8 cellular contexts compared by ENCODE assay signal in the genomic region with DNA sequence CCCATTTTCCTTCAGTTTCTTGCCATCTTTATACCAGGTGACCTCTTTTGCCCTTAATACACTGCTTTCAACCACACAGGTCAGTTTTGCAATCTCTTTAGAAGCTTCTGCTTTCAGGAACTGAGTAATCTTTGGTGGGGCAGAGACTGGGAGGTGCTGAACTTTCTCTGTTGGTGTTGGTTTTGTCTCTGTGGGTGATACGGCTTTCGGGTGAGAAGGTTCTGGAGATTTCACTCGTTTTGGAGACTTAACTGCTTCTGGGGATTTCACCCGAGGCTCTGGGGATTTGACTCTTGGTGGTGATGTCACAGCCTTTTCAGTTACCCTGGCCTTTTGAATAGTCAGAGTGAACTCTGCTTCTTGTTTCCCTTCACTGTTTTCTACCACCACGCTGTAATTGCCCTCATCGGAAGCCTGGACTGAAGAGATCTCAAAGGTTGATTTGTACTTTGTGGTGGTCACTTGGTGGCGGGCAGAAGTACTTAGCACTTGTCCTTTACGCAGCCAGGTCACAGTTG. TPM values are rescaled to one million over a fixed set of nuclear protein-coding genes. Genes with fewer than 3 reads are reported as not detected.
DNase-seq lines count a peak whose midpoint lies in the region; ATAC-seq and TF ChIP-seq lines count a peak whose summit lies in the region.

No MANE protein-coding gene starts in this region.

- peaks cover 3% of the 10 kb centered on the region for H3K9me3 Mint-ChIP-seq in activated naive CD8-positive, alpha-beta T cell treated with anti-CD3 and anti-CD28 coated beads for 36 hours

- H3K4me3 Mint-ChIP-seq in activated naive CD8-positive, alpha-beta T cell treated with anti-CD3 and anti-CD28 coated beads for 36 hours = no peak overlapping the region

- no peaks in the 10 kb centered on the region; the same call in 1 of the 2 replicates for H3K36me3 ChIP-seq in GM06990 (ENCODE audit: control insufficient read depth, insufficient read depth, low read length)

- no peak for TF ChIP-seq CTCF in GM06990 (IDR thresholded peaks at IDR 0.05; ENCODE audit: insufficient read depth, low read length, poor library complexity, severe bottlenecking)
- TF ChIP-seq CTCF in RWPE1 (conservative IDR thresholded peaks at IDR 0.05; ENCODE audit: low read depth) = no peak

- ATAC-seq in GM19452 (IDR thresholded peaks at IDR 0.05; ENCODE audit: unreplicated experiment) = peak; percentile 97
- peak; percentile 95 for ATAC-seq in HG03439 (IDR thresholded peaks at IDR 0.05; ENCODE audit: unreplicated experiment)

- no peaks in the 10 kb centered on the region for H3K27me3 ChIP-seq in GM06990 (replicated peaks; ENCODE audit: control insufficient read depth, insufficient read depth, low read length)

- peak overlapping the region; percentile 53 for H3K4me3 ChIP-seq in GM06990 (replicated peaks; ENCODE audit: low read depth, low read length)

- CTCF ChIA-PET in RWPE1 (lab: Yijun Ruan, JAX) = no interaction called here

- peak overlapping the region; percentile 75 for H3K27ac Mint-ChIP-seq in activated naive CD8-positive, alpha-beta T cell treated with anti-CD3 and anti-CD28 coated beads for 36 hours

- H3K36me3 Mint-ChIP-seq in activated naive CD8-positive, alpha-beta T cell treated with anti-CD3 and anti-CD28 coated beads for 36 hours = peaks cover 59% of the 10 kb centered on the region

- no peaks in the 10 kb centered on the region for H3K27me3 Mint-ChIP-seq in activated naive CD8-positive, alpha-beta T cell treated with anti-CD3 and anti-CD28 coated beads for 36 hours

- no peak overlapping the region for H3K27ac ChIP-seq in RWPE1

- H3K4me1 Mint-ChIP-seq in activated naive CD8-positive, alpha-beta T cell treated with anti-CD3 and anti-CD28 coated beads for 36 hours = peaks cover 40% of the 10 kb centered on the region

- DNase-seq in GM06990 (ENCODE audit: extremely low read depth, insufficient read length) (peak; percentile 76), RWPE1 (ENCODE audit: low spot score) (no peak), NCI-H69 (lab: John Stamatoyannopoulos, UW) (no peak), NCI-H526 (lab: John Stamatoyannopoulos, UW) (no peak), AG08396 (ENCODE audit: low spot score) (no peak)
- DNase-seq in activated naive CD8-positive, alpha-beta T cell treated with anti-CD3 and anti-CD28 coated beads for 36 hours = peak; percentile 44

- POLR2A ChIA-PET in RWPE1 (lab: Yijun Ruan, JAX; ENCODE audit: low non-redundant PET) = no interaction called here

RNA-seq across cellular contexts. Expression of gene PLEKHA3, which starts 50.4 kb away (rescaled TPM):
- 10 to 100 TPM; 24.9 to 28.1 TPM for total RNA-seq in activated naive CD8-positive, alpha-beta T cell treated with anti-CD3 and anti-CD28 coated beads for 36 hours

RNA-seq across cellular contexts. Expression of gene FKBP7, which starts 52.3 kb away (rescaled TPM):
- 1 to 10 TPM; 3.8 to 4.7 TPM for total RNA-seq in activated naive CD8-positive, alpha-beta T cell treated with anti-CD3 and anti-CD28 coated beads for 36 hours

Comparison
In these comparisons a context has a peak if more than half of its experiments do, and no peak if none do; other contexts are left out.
1. DNase-seq: peak in GM06990 (single experiment) and activated naive CD8-positive, alpha-beta T cell treated with anti-CD3 and anti-CD28 coated beads for 36 hours (single experiment); none in RWPE1 (single experiment), NCI-H69 (single experiment), NCI-H526 (0 of 2) and AG08396 (single experiment).